22 cellular contexts compared by ENCODE assay signal in the genomic region with DNA sequence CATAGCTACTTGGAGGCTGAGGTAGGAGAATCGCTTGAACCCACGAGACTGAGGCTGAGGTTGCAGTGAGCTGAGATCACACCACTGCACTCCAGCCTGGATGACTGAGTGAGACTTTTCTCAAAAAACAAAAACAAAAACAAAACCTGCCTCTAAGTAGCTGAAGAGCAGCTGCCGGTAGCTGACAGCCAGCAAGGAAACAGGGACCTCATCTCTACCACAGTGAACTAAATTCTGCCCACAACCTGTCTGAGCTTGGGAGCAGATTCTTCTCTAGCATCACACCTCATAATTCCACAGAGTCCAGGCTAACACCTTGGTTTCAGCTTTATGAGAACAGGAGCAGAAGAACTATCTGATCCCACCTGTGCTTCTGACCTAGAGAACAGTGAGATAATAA.
"Had no signal": no experiment of that assay in that cellular context is flagged by ENCODE, and none has a peak within 500 bp of the region (broad histone marks: within the 10 kb centered on the region; RNA-seq: fewer than 3 reads in every experiment).

No MANE protein-coding gene starts in this region.

- H3K36me3 Mint-ChIP-seq: mesothelial cell of epicardium; naive thymus-derived CD4-positive, alpha-beta T cell; stimulated activated effector memory CD8-positive, alpha-beta T cell treated with anti-CD3 and anti-CD28 coated beads, Interleukin-12 subunit alpha, Interleukin-12 subunit beta, amount 100 ng/mL, for 72 hours; type B pancreatic cell had no signal

- H3K27me3 ChIP-seq: dorsolateral prefrontal cortex, sigmoid colon, stomach, testis, tibial artery had no signal

- H3K4me3 Mint-ChIP-seq: mesothelial cell of epicardium; naive thymus-derived CD4-positive, alpha-beta T cell; nephron; stimulated activated effector memory CD8-positive, alpha-beta T cell treated with anti-CD3 and anti-CD28 coated beads, Interleukin-12 subunit alpha, Interleukin-12 subunit beta, amount 100 ng/mL, for 72 hours; type B pancreatic cell had no signal

- ATAC-seq: left ventricle myocardium superior; naive thymus-derived CD4-positive, alpha-beta T cell; psoas muscle; right cardiac atrium; stimulated activated effector memory CD8-positive, alpha-beta T cell treated with anti-CD3 and anti-CD28 coated beads, Interleukin-12 subunit alpha, Interleukin-12 subunit beta, amount 100 ng/mL, for 72 hours had no signal

- H3K27ac ChIP-seq: dorsolateral prefrontal cortex, psoas muscle, sigmoid colon, stomach, testis, tibial artery had no signal

- DNase-seq: dorsolateral prefrontal cortex; effector CD4-positive, alpha-beta T cell; hypothalamus; left ventricle myocardium superior; mesenchymal stem cell; naive thymus-derived CD4-positive, alpha-beta T cell; nucleus accumbens; psoas muscle; right cardiac atrium; sigmoid colon; stimulated activated CD4-positive, alpha-beta T cell treated with anti-CD3 and anti-CD28 coated beads, Interleukin-2, amount 100 ng/mL, for 24 hours; stimulated activated CD4-positive, alpha-beta T cell treated with anti-CD3 and anti-CD28 coated beads, Interleukin-4, amount 100 ng/mL, for 24 hours; stimulated activated naive CD4-positive, alpha-beta T cell treated with Interleukin-2 at 50 U/mL for 16 hours; stomach; testis; tibial artery had no signal

- H3K4me1 Mint-ChIP-seq: naive thymus-derived CD4-positive, alpha-beta T cell; nephron; stimulated activated effector memory CD8-positive, alpha-beta T cell treated with anti-CD3 and anti-CD28 coated beads, Interleukin-12 subunit alpha, Interleukin-12 subunit beta, amount 100 ng/mL, for 72 hours had no signal

- H3K27ac Mint-ChIP-seq: mesothelial cell of epicardium; naive thymus-derived CD4-positive, alpha-beta T cell; nephron; stimulated activated effector memory CD8-positive, alpha-beta T cell treated with anti-CD3 and anti-CD28 coated beads, Interleukin-12 subunit alpha, Interleukin-12 subunit beta, amount 100 ng/mL, for 72 hours; type B pancreatic cell had no signal

- FAIRE-seq: keratinocyte had no signal

- H3K9me3 ChIP-seq: psoas muscle, sigmoid colon, stomach, testis, tibial artery had no signal

- H3K4me1 ChIP-seq: psoas muscle, sigmoid colon, stomach, testis, tibial artery had no signal

- H3K9me3 Mint-ChIP-seq: mesothelial cell of epicardium, nephron, type B pancreatic cell had no signal

- H3K27me3 Mint-ChIP-seq: naive thymus-derived CD4-positive, alpha-beta T cell; type B pancreatic cell had no signal

- H3K4me3 ChIP-seq: dorsolateral prefrontal cortex, lung, psoas muscle, sigmoid colon, stomach, testis, tibial artery had no signal

- H3K36me3 ChIP-seq: sigmoid colon, stomach, tibial artery had no signal
